34 cellular contexts compared by ENCODE assay signal in the genomic region with DNA sequence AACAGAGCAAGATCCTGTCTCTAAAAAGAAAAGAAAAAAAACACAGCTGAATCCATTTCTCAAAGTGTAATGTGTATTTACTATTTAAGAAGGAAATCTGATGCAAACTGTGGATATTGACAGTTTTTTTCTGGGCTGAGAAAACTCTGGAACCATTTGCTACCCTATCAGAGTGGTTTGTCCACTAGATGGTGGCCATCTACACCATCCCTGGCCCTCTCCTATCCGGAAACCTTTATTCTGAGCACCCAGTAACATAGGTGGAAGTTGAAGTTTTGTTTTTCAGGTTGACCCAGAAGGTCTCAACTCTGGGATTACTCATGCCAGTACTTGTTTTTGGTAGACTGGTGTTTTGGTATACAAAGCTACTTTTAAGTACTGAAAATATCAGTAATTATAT. TPM values are rescaled to one million over a fixed set of nuclear protein-coding genes. Genes with fewer than 3 reads are reported as not detected.
"Had no signal": no experiment of that assay in that cellular context is flagged by ENCODE, and none has a peak within 500 bp of the region (broad histone marks: within the 10 kb centered on the region; RNA-seq: fewer than 3 reads in every experiment).

No MANE protein-coding gene starts in this region.

- H3K27me3 ChIP-seq: body of pancreas, cardiac muscle cell, esophagus squamous epithelium, gastrocnemius medialis, pancreas, stomach, thyroid gland, upper lobe of left lung had no signal

- H3K36me3 ChIP-seq: cardiac muscle cell, WERI-Rb-1 had no signal

- H3K4me1 Mint-ChIP-seq: stimulated activated naive B cell treated with anti-CD40 and anti-IgM and Interleukin-4, amounts not matched to agents 10 μg/mL and 1 μg/mL and 100 μg/mL, for 72 hours had no signal

- ATAC-seq: activated CD4-positive, CD25-positive, alpha-beta regulatory T cell treated with anti-CD3 and anti-CD28 coated beads, Interleukin-2, amount 50 U/mL, for 24 hours; body of pancreas; effector memory CD8-positive, alpha-beta T cell; gastrocnemius medialis; left colon; lower lobe of right lung; naive thymus-derived CD8-positive, alpha-beta T cell; pancreas; psoas muscle; stimulated activated naive B cell treated with anti-CD40 and anti-IgM and Interleukin-4, amounts not matched to agents 10 μg/mL and 1 μg/mL and 100 μg/mL, for 72 hours had no signal

- H3K9me3 Mint-ChIP-seq: effector memory CD8-positive, alpha-beta T cell; naive thymus-derived CD8-positive, alpha-beta T cell; neural crest cell; stimulated activated naive B cell treated with anti-CD40 and anti-IgM and Interleukin-4, amounts not matched to agents 10 μg/mL and 1 μg/mL and 100 μg/mL, for 72 hours; T-helper 1 cell treated with Interleukin-12 subunit alpha and Interleukin-12 subunit beta and Interleukin-4 antibody, amounts not matched to agents 30 μg/mL and 1 μg/mL, for 36 hours had no signal

- H3K36me3 Mint-ChIP-seq: activated naive CD8-positive, alpha-beta T cell had no signal

- FAIRE-seq: keratinocyte, pancreas had no signal

- H3K27ac ChIP-seq: body of pancreas, cardiac muscle cell, esophagus squamous epithelium, gastrocnemius medialis, lower lobe of right lung, pancreas, psoas muscle, stomach, thyroid gland, upper lobe of left lung, WERI-Rb-1 had no signal

- H3K27me3 Mint-ChIP-seq: activated naive CD8-positive, alpha-beta T cell; effector memory CD8-positive, alpha-beta T cell; naive thymus-derived CD8-positive, alpha-beta T cell; stimulated activated naive B cell treated with anti-CD40 and anti-IgM and Interleukin-4, amounts not matched to agents 10 μg/mL and 1 μg/mL and 100 μg/mL, for 72 hours had no signal

- H3K4me3 ChIP-seq: body of pancreas, cardiac muscle cell, esophagus squamous epithelium, gastrocnemius medialis, lower lobe of right lung, pancreas, psoas muscle, stomach, thyroid gland, upper lobe of left lung had no signal

- H3K9me3 ChIP-seq: body of pancreas, esophagus squamous epithelium, gastrocnemius medialis, lower lobe of right lung, pancreas, psoas muscle, stomach, thyroid gland, upper lobe of left lung had no signal

- H3K4me1 ChIP-seq: body of pancreas, lower lobe of right lung, pancreas, upper lobe of left lung had no signal

- DNase-seq: activated CD4-positive, alpha-beta T cell treated with anti-CD3 and anti-CD28 coated beads for 48 hours; activated CD4-positive, alpha-beta T cell treated with anti-CD3 and anti-CD28 coated beads, Interleukin-2, amount 50 U/mL, for 48 hours; activated CD8-positive, alpha-beta memory T cell treated with anti-CD3 and anti-CD28 coated beads for 24 hours; activated effector memory CD4-positive, alpha-beta T cell treated with Interleukin-2 at 50 U/mL for 16 hours; activated naive CD4-positive, alpha-beta T cell treated with Interleukin-2 at 50 U/mL for 16 hours; anterior cingulate cortex; body of pancreas; cerebellar nuclear complex; cortex of kidney; effector memory CD8-positive, alpha-beta T cell; esophagus squamous epithelium; gastrocnemius medialis; glutamatergic neuron; left colon; lower lobe of right lung; mesenchymal stem cell; naive thymus-derived CD8-positive, alpha-beta T cell; nucleus accumbens; pancreas; psoas muscle; stimulated activated CD4-positive, alpha-beta T cell treated with anti-CD3 and anti-CD28 coated beads, Interleukin-15, amount 100 ng/mL, for 24 hours; stimulated activated CD4-positive, alpha-beta T cell treated with anti-CD3 and anti-CD28 coated beads, Interleukin-2, amount 100 ng/mL, for 24 hours; stimulated activated naive B cell treated with anti-CD40 and anti-IgM and Interleukin-4, amounts not matched to agents 10 μg/mL and 1 μg/mL and 100 μg/mL, for 72 hours; stomach; T-helper 9 cell; thyroid gland; upper lobe of left lung; WERI-Rb-1 had no signal

- H3K4me3 Mint-ChIP-seq: activated naive CD8-positive, alpha-beta T cell; effector memory CD8-positive, alpha-beta T cell; naive thymus-derived CD8-positive, alpha-beta T cell; neural crest cell; stimulated activated naive B cell treated with anti-CD40 and anti-IgM and Interleukin-4, amounts not matched to agents 10 μg/mL and 1 μg/mL and 100 μg/mL, for 72 hours; T-helper 1 cell treated with Interleukin-12 subunit alpha and Interleukin-12 subunit beta and Interleukin-4 antibody, amounts not matched to agents 30 μg/mL and 1 μg/mL, for 36 hours had no signal

- H3K27ac Mint-ChIP-seq: activated naive CD8-positive, alpha-beta T cell; effector memory CD8-positive, alpha-beta T cell; stimulated activated naive B cell treated with anti-CD40 and anti-IgM and Interleukin-4, amounts not matched to agents 10 μg/mL and 1 μg/mL and 100 μg/mL, for 72 hours; T-helper 1 cell treated with Interleukin-12 subunit alpha and Interleukin-12 subunit beta and Interleukin-4 antibody, amounts not matched to agents 30 μg/mL and 1 μg/mL, for 36 hours had no signal

RNA-seq across cellular contexts. Expression of a gene that starts 58.8 kb away (rescaled TPM):
- total RNA-seq: body of pancreas; gastrocnemius medialis; lower lobe of right lung; naive thymus-derived CD8-positive, alpha-beta T cell; pancreas had no signal
- polyA plus RNA-seq: pancreas, psoas muscle had no signal
